10 cellular contexts compared by ENCODE assay signal in genomic region chr4:140037353-140038030, GRCh38.
DNase-seq lines count a peak whose midpoint lies in the region; ATAC-seq and TF ChIP-seq lines count a peak whose summit lies in the region.
"Had no signal": no experiment of that assay in that cellular context is flagged by ENCODE, and none has a peak within 500 bp of the region (broad histone marks: within the 10 kb centered on the region; RNA-seq: fewer than 3 reads in every experiment).

No MANE protein-coding gene starts in this region.

- H3K4me3 Mint-ChIP-seq in nephron (no peak overlapping the region), WTC11 (no peak overlapping the region)
- H3K4me3 Mint-ChIP-seq in activated CD4-positive, alpha-beta memory T cell treated with anti-CD3 and anti-CD28 coated beads, Interleukin-2, amount 10 ng/mL, durations not matched to agents 7 days and 5 days, result no peak overlapping the region

- DNase-seq in DMS53 (lab: John Stamatoyannopoulos, UW) (peak; percentile 80), NCI-H146 (lab: John Stamatoyannopoulos, UW) (peak; percentile 79), dedifferentiated amniotic fluid mesenchymal stem cell (ENCODE audit: extremely low spot score) (peak; percentile 68), DMS114 treated with DMSO at 0.1 percent for 48 hours (lab: John Stamatoyannopoulos, UW; ENCODE audit: unreplicated experiment) (no peak), WTC11 (ENCODE audit: low spot score) (no peak)
- DNase-seq in activated CD4-positive, alpha-beta memory T cell treated with anti-CD3 and anti-CD28 coated beads, Interleukin-2, amount 10 ng/mL, durations not matched to agents 7 days and 5 days, result no peak
- DNase-seq: KG1, Right ventricle myocardium superior had no signal

- POLR2A ChIA-PET in activated CD4-positive, alpha-beta memory T cell treated with anti-CD3 and anti-CD28 coated beads, Interleukin-2, amount 10 ng/mL, durations not matched to agents 7 days and 5 days (lab: Charles Lee), result no interaction called here
- POLR2A ChIA-PET in WTC11 (lab: Charles Lee), result no interaction called here

- H3K27ac Mint-ChIP-seq in nephron, result peak overlapping the region; percentile 42 to 93 (median 78)
- H3K27ac Mint-ChIP-seq in activated CD4-positive, alpha-beta memory T cell treated with anti-CD3 and anti-CD28 coated beads, Interleukin-2, amount 10 ng/mL, durations not matched to agents 7 days and 5 days, result no peak overlapping the region
- H3K27ac Mint-ChIP-seq in WTC11, result no peak overlapping the region; the same call in 1 of the 2 replicates

- ATAC-seq in WTC11 (no peak), HG03196 (IDR thresholded peaks at IDR 0.05; ENCODE audit: unreplicated experiment) (no peak)

- H3K36me3 Mint-ChIP-seq in nephron (ENCODE audit: low read depth) (peaks cover 9% of the 10 kb centered on the region), WTC11 (no peaks in the 10 kb centered on the region)
- no peaks in the 10 kb centered on the region for H3K36me3 Mint-ChIP-seq in activated CD4-positive, alpha-beta memory T cell treated with anti-CD3 and anti-CD28 coated beads, Interleukin-2, amount 10 ng/mL, durations not matched to agents 7 days and 5 days (ENCODE audit: low read depth)

- CTCF ChIA-PET in activated CD4-positive, alpha-beta memory T cell treated with anti-CD3 and anti-CD28 coated beads, Interleukin-2, amount 10 ng/mL, durations not matched to agents 7 days and 5 days (lab: Charles Lee), result interaction anchor here (0.7 to 2.6 kb wide), 5 partner anchors 9 to 217 kb away, joined by 3 to 8 read pairs (median 3); no protein-coding TSS in a partner anchor
- CTCF ChIA-PET in WTC11 (lab: Charles Lee), result interaction anchor here (0.6 to 1.8 kb wide), 3 partner anchors 12 to 216 kb away, joined by 3 to 4 read pairs (median 3); no protein-coding TSS in a partner anchor

- TF ChIP-seq CTCF in nephron (IDR thresholded peaks at IDR 0.05; ENCODE audit: unreplicated experiment in 3 of 3) (no peak), WTC11 (IDR thresholded peaks at IDR 0.05) (no peak)

- H3K4me1 Mint-ChIP-seq in nephron, result peaks cover 19% of the 10 kb centered on the region
- H3K4me1 Mint-ChIP-seq in activated CD4-positive, alpha-beta memory T cell treated with anti-CD3 and anti-CD28 coated beads, Interleukin-2, amount 10 ng/mL, durations not matched to agents 7 days and 5 days, result no peaks in the 10 kb centered on the region
- H3K4me1 Mint-ChIP-seq in WTC11, result peaks cover 27% of the 10 kb centered on the region

- H3K9me3 Mint-ChIP-seq in nephron (no peaks in the 10 kb centered on the region), WTC11 (no peaks in the 10 kb centered on the region)
- H3K9me3 Mint-ChIP-seq in activated CD4-positive, alpha-beta memory T cell treated with anti-CD3 and anti-CD28 coated beads, Interleukin-2, amount 10 ng/mL, durations not matched to agents 7 days and 5 days, result no peaks in the 10 kb centered on the region

- no peaks in the 10 kb centered on the region for H3K27me3 Mint-ChIP-seq in nephron (ENCODE audit: low read depth)
- H3K27me3 Mint-ChIP-seq in activated CD4-positive, alpha-beta memory T cell treated with anti-CD3 and anti-CD28 coated beads, Interleukin-2, amount 10 ng/mL, durations not matched to agents 7 days and 5 days, result peaks cover 16% of the 10 kb centered on the region
- no peaks in the 10 kb centered on the region for H3K27me3 Mint-ChIP-seq in WTC11 (ENCODE audit: low read depth)

TF ChIP-seq in WTC11, 78 proteins besides CTCF, POLR2A, EP300 and RAD21 (continues in another document):
- TF ChIP-seq SMAD3 (CRISPR knock-in tag; IDR thresholded peaks at IDR 0.05; ENCODE audit: borderline replicate concordance), result no peak
- TF ChIP-seq E2F5 (CRISPR knock-in tag; IDR thresholded peaks at IDR 0.05), result no peak
- TF ChIP-seq NR1H2 (CRISPR knock-in tag; IDR thresholded peaks at IDR 0.05), result no peak
- no peak for TF ChIP-seq IRF1 (CRISPR knock-in tag; IDR thresholded peaks at IDR 0.05)
- TF ChIP-seq EMX1 (CRISPR knock-in tag; IDR thresholded peaks at IDR 0.05), result no peak
- TF ChIP-seq MAX (CRISPR knock-in tag; IDR thresholded peaks at IDR 0.05), result no peak
- TF ChIP-seq NFATC4 (CRISPR knock-in tag; IDR thresholded peaks at IDR 0.05), result no peak
- no peak for TF ChIP-seq PRRX2 (CRISPR knock-in tag; IDR thresholded peaks at IDR 0.05)
- TF ChIP-seq ESRRA (CRISPR knock-in tag; IDR thresholded peaks at IDR 0.05; ENCODE audit: borderline replicate concordance), result no peak
- TF ChIP-seq SMAD4 (CRISPR knock-in tag; IDR thresholded peaks at IDR 0.05), result no peak
- no peak for TF ChIP-seq ZMAT4 (CRISPR knock-in tag; IDR thresholded peaks at IDR 0.05)
- TF ChIP-seq USF1 (CRISPR knock-in tag; IDR thresholded peaks at IDR 0.05), result no peak
- TF ChIP-seq CDX4 (CRISPR knock-in tag; IDR thresholded peaks at IDR 0.05; ENCODE audit: borderline replicate concordance), result no peak
- no peak for TF ChIP-seq ATF1 (CRISPR knock-in tag; IDR thresholded peaks at IDR 0.05)
- TF ChIP-seq JAZF1 (CRISPR knock-in tag; IDR thresholded peaks at IDR 0.05), result no peak
- no peak for TF ChIP-seq PREB (CRISPR knock-in tag; IDR thresholded peaks at IDR 0.05; ENCODE audit: borderline replicate concordance)

Comparison
In these comparisons a context has a peak if more than half of its experiments do, and no peak if none do; other contexts are left out.
1. DNase-seq: peak in DMS53 (single experiment), NCI-H146 (single experiment) and dedifferentiated amniotic fluid mesenchymal stem cell (single experiment); none in activated CD4-positive, alpha-beta memory T cell treated with anti-CD3 and anti-CD28 coated beads, Interleukin-2, amount 10 ng/mL, durations not matched to agents 7 days and 5 days (single experiment), DMS114 treated with DMSO at 0.1 percent for 48 hours (single experiment) and WTC11 (single experiment).
2. H3K27ac Mint-ChIP-seq: peak in nephron (3 of 3); none in activated CD4-positive, alpha-beta memory T cell treated with anti-CD3 and anti-CD28 coated beads, Interleukin-2, amount 10 ng/mL, durations not matched to agents 7 days and 5 days (single experiment) and WTC11 (single experiment).